ENCODE assay signal across 8 cellular contexts in the genomic region with DNA sequence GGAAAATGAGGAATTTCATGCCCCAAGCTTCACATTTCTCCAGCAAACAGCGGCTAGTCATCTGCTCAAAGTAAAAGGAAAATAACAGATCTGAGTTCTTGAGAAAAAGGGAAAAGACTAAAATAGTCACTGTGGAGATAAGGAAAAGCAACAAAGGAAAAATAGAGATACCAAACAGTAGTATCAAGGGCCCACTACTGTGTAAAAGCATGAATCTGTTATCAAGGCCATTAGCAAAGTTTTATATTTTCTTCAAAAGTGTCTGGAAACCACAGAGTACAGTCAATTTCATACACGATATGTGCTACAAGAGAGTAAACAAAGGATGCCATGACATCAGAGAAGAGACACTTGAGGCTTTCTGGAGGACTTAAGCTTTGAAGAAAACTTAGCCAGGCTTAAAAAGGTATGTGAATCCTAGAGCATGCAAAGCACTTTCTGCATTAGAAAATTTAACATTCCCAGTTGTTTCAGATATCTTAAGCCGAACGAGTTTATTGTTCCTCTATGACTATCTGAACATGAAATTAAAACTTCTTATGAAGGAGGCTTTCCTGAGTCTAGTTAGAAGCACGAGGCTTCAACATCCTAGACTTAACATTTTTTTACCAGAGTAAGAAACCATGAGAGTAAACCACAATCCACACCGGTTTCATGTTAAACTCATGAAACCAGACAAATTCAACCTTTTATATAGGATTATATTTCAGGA. TPM values are rescaled to one million over a fixed set of nuclear protein-coding genes. Genes with fewer than 3 reads are reported as not detected.
A peak's percentile ranks its signal among the peaks of the same experiment; 100 is the strongest.
DNase-seq lines count a peak whose midpoint lies in the region; ATAC-seq, FAIRE-seq and TF ChIP-seq lines count a peak whose summit lies in the region.

No MANE protein-coding gene starts in this region.

- peak overlapping the region; percentile 66 to 85 (median 85) for H3K4me3 ChIP-seq in right lobe of liver

- ATAC-seq in CD4-positive, alpha-beta T cell (ENCODE audit: poor library complexity) = peak; percentile 69
- ATAC-seq in HG03196 (IDR thresholded peaks at IDR 0.05; ENCODE audit: unreplicated experiment) (peak; percentile 11), right lobe of liver (no peak), esophagus mucosa (no peak)
- ATAC-seq in activated T-helper 17 cell treated with anti-CD3 and anti-CD28 coated beads, Interleukin-2, amount 50 U/mL, for 72 hours (replicated peaks) = peak; percentile 49

- no peak for DNase-seq in CD4-positive, alpha-beta T cell
- no peak for DNase-seq in GM19239 (ENCODE audit: insufficient read length, low spot score)
- DNase-seq in right lobe of liver = no peak
- no peak for DNase-seq in NCI-H1417 treated with DMSO at 0.1 percent for 48 hours (lab: John Stamatoyannopoulos, UW)
- DNase-seq in posterior cingulate gyrus = no peak

- no peak for TF ChIP-seq POLR2A in right lobe of liver (IDR thresholded peaks at IDR 0.05)

- H3K4me1 Mint-ChIP-seq in CD4-positive, alpha-beta T cell (ENCODE audit: low read depth) = peaks cover 33% of the 10 kb centered on the region
- H3K4me1 Mint-ChIP-seq in activated T-helper 17 cell treated with anti-CD3 and anti-CD28 coated beads, Interleukin-2, amount 50 U/mL, for 72 hours = peaks cover 26% of the 10 kb centered on the region

- peak; percentile 68 for FAIRE-seq in GM19239 (lab: Jason Lieb, UNC)

- H3K27ac ChIP-seq in CD4-positive, alpha-beta T cell (ENCODE audit: low read depth, low read length) = peak overlapping the region; percentile 87
- peak overlapping the region; percentile 70 to 94 (median 89) for H3K27ac ChIP-seq in right lobe of liver

- no peak for TF ChIP-seq CTCF in CD4-positive, alpha-beta T cell (IDR thresholded peaks at IDR 0.05)
- TF ChIP-seq CTCF in right lobe of liver (IDR thresholded peaks at IDR 0.05) = no peak

- H3K4me1 ChIP-seq in right lobe of liver = peaks cover 0 to 8% (median 4%) of the 10 kb centered on the region in 4 donors

- H3K27me3 ChIP-seq in CD4-positive, alpha-beta T cell (ENCODE audit: control insufficient read depth, insufficient read depth, low read length) = no peaks in the 10 kb centered on the region
- no peaks in the 10 kb centered on the region for H3K27me3 ChIP-seq in right lobe of liver

- WGBS in right lobe of liver (ENCODE audit: insufficient coverage, low coverage, low lambda C conversion rate, missing lambda C conversion rate) = 13% methylated on average over 6 of the region's 6 CpGs

- no peaks in the 10 kb centered on the region for H3K9me3 Mint-ChIP-seq in CD4-positive, alpha-beta T cell
- H3K9me3 Mint-ChIP-seq in activated T-helper 17 cell treated with anti-CD3 and anti-CD28 coated beads, Interleukin-2, amount 50 U/mL, for 72 hours = no peaks in the 10 kb centered on the region

- no peaks in the 10 kb centered on the region for H3K36me3 ChIP-seq in right lobe of liver

- intact Hi-C loops in CD4-positive, alpha-beta T cell (cut with DNase I, micrococcal nuclease) = loop anchor here (1.0 to 10.0 kb wide), 6 partner anchors 44 to 1800 kb away; partner anchors contain the start of gene PRKAA1 (in 1 of the 2)
- intact Hi-C loops in right lobe of liver (cut with DNase I) (loop anchor here in 1 of 2 donors (5.0 kb wide), 1 partner anchor 78 kb away; no protein-coding TSS in a partner anchor), posterior cingulate gyrus (cut with DNase I) (loop anchor here (1.0 to 5.0 kb wide), 2 partner anchors 81 to 123 kb away; partner anchors contain the start of gene RPL37)

- no peaks in the 10 kb centered on the region for H3K27me3 Mint-ChIP-seq in CD4-positive, alpha-beta T cell
- H3K27me3 Mint-ChIP-seq in activated T-helper 17 cell treated with anti-CD3 and anti-CD28 coated beads, Interleukin-2, amount 50 U/mL, for 72 hours = no peaks in the 10 kb centered on the region

- H3K9me3 ChIP-seq in CD4-positive, alpha-beta T cell (ENCODE audit: control insufficient read depth, low read length) = no peaks in the 10 kb centered on the region
- no peaks in the 10 kb centered on the region for H3K9me3 ChIP-seq in right lobe of liver

- POLR2A ChIA-PET in CD4-positive, alpha-beta T cell (lab: Charles Lee) = interaction anchor here (0.8 to 1.8 kb wide), 7 partner anchors 13 to 344 kb away, joined by 3 to 7 read pairs (median 3); partner anchors contain the start of genes PRKAA1 and PTGER4

- no peak overlapping the region for H3K27ac Mint-ChIP-seq in CD4-positive, alpha-beta T cell
- no peak overlapping the region for H3K27ac Mint-ChIP-seq in activated T-helper 17 cell treated with anti-CD3 and anti-CD28 coated beads, Interleukin-2, amount 50 U/mL, for 72 hours

- no peak overlapping the region for H3K4me3 Mint-ChIP-seq in CD4-positive, alpha-beta T cell
- H3K4me3 Mint-ChIP-seq in activated T-helper 17 cell treated with anti-CD3 and anti-CD28 coated beads, Interleukin-2, amount 50 U/mL, for 72 hours = no peak overlapping the region

- CTCF ChIA-PET in CD4-positive, alpha-beta T cell (lab: Charles Lee) = interaction anchor here (0.6 to 1.0 kb wide), 3 partner anchors 45 to 806 kb away, joined by 3 read pairs; no protein-coding TSS in a partner anchor

- H3K36me3 Mint-ChIP-seq in CD4-positive, alpha-beta T cell (ENCODE audit: low read depth) = peaks cover 21% of the 10 kb centered on the region
- H3K36me3 Mint-ChIP-seq in activated T-helper 17 cell treated with anti-CD3 and anti-CD28 coated beads, Interleukin-2, amount 50 U/mL, for 72 hours (ENCODE audit: low read depth) = peaks cover 36% of the 10 kb centered on the region

RNA-seq across cellular contexts. Expression of gene TTC33, which starts 1.2 kb away (rescaled TPM):
- total RNA-seq in CD4-positive, alpha-beta T cell = 10 to 100 TPM in 1 of 2 experiments, 1 to 10 TPM in 1; 8.7 to 12.0 TPM
- 10 to 100 TPM; 14.1 to 21.4 TPM for total RNA-seq in activated T-helper 17 cell treated with anti-CD3 and anti-CD28 coated beads, Interleukin-2, amount 50 U/mL, for 72 hours
- total RNA-seq in right lobe of liver (1 to 10 TPM; 5.6 to 9.2 (median 7.0) TPM), esophagus mucosa (3.8 TPM)

RNA-seq across cellular contexts. Expression of gene PRKAA1, which starts 43.6 kb away (rescaled TPM):
- 100 to 1,000 TPM; 102 to 105 TPM for total RNA-seq in CD4-positive, alpha-beta T cell
- 10 to 100 TPM; 39.2 to 60.3 TPM for total RNA-seq in activated T-helper 17 cell treated with anti-CD3 and anti-CD28 coated beads, Interleukin-2, amount 50 U/mL, for 72 hours
- total RNA-seq in right lobe of liver = 10 to 100 TPM; 36.7 to 82.4 (median 69.9) TPM
- 32.3 TPM for total RNA-seq in esophagus mucosa

Comparison
In these comparisons a context has a peak if more than half of its experiments do, and no peak if none do; other contexts are left out.
1. ATAC-seq: peak in CD4-positive, alpha-beta T cell (single experiment), HG03196 (single experiment) and activated T-helper 17 cell treated with anti-CD3 and anti-CD28 coated beads, Interleukin-2, amount 50 U/mL, for 72 hours (single experiment); none in right lobe of liver (0 of 4) and esophagus mucosa (single experiment).